ENCODE assay signal across 32 cellular contexts in genomic region chr5:151248651-151249050, GRCh38. TPM values are rescaled to one million over a fixed set of nuclear protein-coding genes. Genes with fewer than 3 reads are reported as not detected.
DNase-seq lines count a peak whose midpoint lies in the region; ATAC-seq, FAIRE-seq and TF ChIP-seq lines count a peak whose summit lies in the region.
"Had no signal": no experiment of that assay in that cellular context is flagged by ENCODE, and none has a peak within 500 bp of the region (broad histone marks: within the 10 kb centered on the region; RNA-seq: fewer than 3 reads in every experiment).

No MANE protein-coding gene starts in this region.

- H3K9me3 Mint-ChIP-seq in activated T-cell treated with anti-CD3 and anti-CD28 coated beads, Interleukin-2, amount 50 U/mL, for 72 hours, result no peaks in the 10 kb centered on the region
- no peaks in the 10 kb centered on the region for H3K9me3 Mint-ChIP-seq in activated T-cell treated with anti-CD3 and anti-CD28 coated beads, Interleukin-2, amount 50 U/mL, for 4 hours
- H3K9me3 Mint-ChIP-seq in natural killer cell treated with Interleukin-12 subunit alpha and Interleukin-12 subunit beta and Interleukin-15 and Interleukin-18, amount 100 ng/mL, for 72 hours, result no peaks in the 10 kb centered on the region
- H3K9me3 Mint-ChIP-seq: CD4-positive, alpha-beta T cell; IgD-negative memory B cell had no signal

- H3K27me3 Mint-ChIP-seq in activated T-cell treated with anti-CD3 and anti-CD28 coated beads, Interleukin-2, amount 50 U/mL, for 72 hours (ENCODE audit: low read depth), result no peaks in the 10 kb centered on the region
- no peaks in the 10 kb centered on the region for H3K27me3 Mint-ChIP-seq in activated T-cell treated with anti-CD3 and anti-CD28 coated beads, Interleukin-2, amount 50 U/mL, for 4 hours (ENCODE audit: low read depth)
- H3K27me3 Mint-ChIP-seq in natural killer cell treated with Interleukin-12 subunit alpha and Interleukin-12 subunit beta and Interleukin-15 and Interleukin-18, amount 100 ng/mL, for 72 hours, result peaks cover 0 to 5% of the 10 kb centered on the region in 2 donors
- H3K27me3 Mint-ChIP-seq: CD4-positive, alpha-beta T cell; IgD-negative memory B cell had no signal

- FAIRE-seq in small intestine (lab: Jason Lieb, UNC), result no peak
- FAIRE-seq: A549, GM12891, GM19239, H1 had no signal

- no peaks in the 10 kb centered on the region for H3K9me3 ChIP-seq in WERI-Rb-1 (ENCODE audit: severe bottlenecking)
- no peaks in the 10 kb centered on the region for H3K9me3 ChIP-seq in small intestine (ENCODE audit: control insufficient read depth, low read depth)
- H3K9me3 ChIP-seq: A549 had no signal

- H3K36me3 ChIP-seq in WERI-Rb-1 (no peaks in the 10 kb centered on the region), small intestine (ENCODE audit: control insufficient read depth in 2 of 2, insufficient read depth in 2 of 2, low read length in 2 of 2) (no peaks in the 10 kb centered on the region)
- H3K36me3 ChIP-seq: BLaER1 treated with 17β-estradiol and CSF1 and Interleukin-3, amounts not matched to agents 10 nM and 100 nM had no signal

- DNase-seq in activated T-cell treated with anti-CD3 and anti-CD28 coated beads, Interleukin-2, amount 50 U/mL, for 72 hours, result no peak
- DNase-seq in activated T-cell treated with anti-CD3 and anti-CD28 coated beads, Interleukin-2, amount 50 U/mL, for 4 hours, result no peak
- peak; percentile 86 to 91 for DNase-seq in NCI-H524 (lab: John Stamatoyannopoulos, UW)
- peak; percentile 47 for DNase-seq in WERI-Rb-1
- DNase-seq in small intestine, result peak; percentile 39
- DNase-seq in natural killer cell treated with Interleukin-12 subunit alpha and Interleukin-12 subunit beta and Interleukin-15 and Interleukin-18, amount 100 ng/mL, for 72 hours (ENCODE audit: low spot score), result no peak
- DNase-seq in NCI-H2107 treated with DMSO at 0.1 percent for 48 hours (lab: John Stamatoyannopoulos, UW; ENCODE audit: unreplicated experiment), result no peak
- DNase-seq: AML-193; CD4-positive, alpha-beta T cell; DMS79; EL; GF-D8; HCEC 1CT; MM.1S; NCI-H1694 treated with DMSO at 0.1 percent for 48 hours; NCI-H2081 treated with DMSO at 0.1 percent for 48 hours; NCI-H2227 treated with DMSO at 0.1 percent for 48 hours; NCI-H748 treated with DMSO at 0.1 percent for 48 hours; SHP77 treated with DMSO at 0.1 percent for 48 hours; T-helper 1 cell had no signal

- H3K4me1 Mint-ChIP-seq in activated T-cell treated with anti-CD3 and anti-CD28 coated beads, Interleukin-2, amount 50 U/mL, for 72 hours (ENCODE audit: low read depth), result peaks cover 46% of the 10 kb centered on the region
- H3K4me1 Mint-ChIP-seq in activated T-cell treated with anti-CD3 and anti-CD28 coated beads, Interleukin-2, amount 50 U/mL, for 4 hours (ENCODE audit: low read depth), result peaks cover 35% of the 10 kb centered on the region
- peaks cover 32 to 39% of the 10 kb centered on the region in 2 donors for H3K4me1 Mint-ChIP-seq in natural killer cell treated with Interleukin-12 subunit alpha and Interleukin-12 subunit beta and Interleukin-15 and Interleukin-18, amount 100 ng/mL, for 72 hours (ENCODE audit: low read depth in 2 of 2)

- H3K36me3 Mint-ChIP-seq in activated T-cell treated with anti-CD3 and anti-CD28 coated beads, Interleukin-2, amount 50 U/mL, for 72 hours (ENCODE audit: insufficient read depth in 2 of 2), result peaks cover 1 to 2% of the 10 kb centered on the region in 2 donors
- H3K36me3 Mint-ChIP-seq in activated T-cell treated with anti-CD3 and anti-CD28 coated beads, Interleukin-2, amount 50 U/mL, for 4 hours (ENCODE audit: insufficient read depth), result no peaks in the 10 kb centered on the region
- no peaks in the 10 kb centered on the region for H3K36me3 Mint-ChIP-seq in natural killer cell treated with Interleukin-12 subunit alpha and Interleukin-12 subunit beta and Interleukin-15 and Interleukin-18, amount 100 ng/mL, for 72 hours
- H3K36me3 Mint-ChIP-seq: IgD-negative memory B cell had no signal

- no peak overlapping the region for H3K4me3 Mint-ChIP-seq in activated T-cell treated with anti-CD3 and anti-CD28 coated beads, Interleukin-2, amount 50 U/mL, for 72 hours
- no peak overlapping the region for H3K4me3 Mint-ChIP-seq in activated T-cell treated with anti-CD3 and anti-CD28 coated beads, Interleukin-2, amount 50 U/mL, for 4 hours
- H3K4me3 Mint-ChIP-seq in natural killer cell treated with Interleukin-12 subunit alpha and Interleukin-12 subunit beta and Interleukin-15 and Interleukin-18, amount 100 ng/mL, for 72 hours, result no peak overlapping the region

- peak overlapping the region; percentile 61 for H3K27ac Mint-ChIP-seq in activated T-cell treated with anti-CD3 and anti-CD28 coated beads, Interleukin-2, amount 50 U/mL, for 72 hours
- H3K27ac Mint-ChIP-seq in natural killer cell treated with Interleukin-12 subunit alpha and Interleukin-12 subunit beta and Interleukin-15 and Interleukin-18, amount 100 ng/mL, for 72 hours, result no peak overlapping the region
- H3K27ac Mint-ChIP-seq: CD4-positive, alpha-beta T cell had no signal

- H3K4me1 ChIP-seq in small intestine (ENCODE audit: control insufficient read depth in 2 of 2, insufficient read depth in 1 of 2, low read depth in 1 of 2, low read length in 1 of 2), result no peaks in the 10 kb centered on the region

- no peak for ATAC-seq in activated T-cell treated with anti-CD3 and anti-CD28 coated beads, Interleukin-2, amount 50 U/mL, for 72 hours (replicated peaks in 1 of 2)
- ATAC-seq in activated T-cell treated with anti-CD3 and anti-CD28 coated beads, Interleukin-2, amount 50 U/mL, for 4 hours, result no peak
- ATAC-seq in GM18517 (IDR thresholded peaks at IDR 0.05; ENCODE audit: unreplicated experiment), result no peak
- ATAC-seq in natural killer cell treated with Interleukin-12 subunit alpha and Interleukin-12 subunit beta and Interleukin-15 and Interleukin-18, amount 100 ng/mL, for 72 hours, result no peak
- ATAC-seq: A549, Panc1 had no signal

- H3K27ac ChIP-seq in WERI-Rb-1, result no peak overlapping the region
- no peak overlapping the region for H3K27ac ChIP-seq in small intestine (ENCODE audit: low read depth in 1 of 2, low read length in 1 of 2)
- H3K27ac ChIP-seq: A549; BLaER1 treated with 17β-estradiol and CSF1 and Interleukin-3, amounts not matched to agents 10 nM and 100 nM; KMS-11; RWPE1 had no signal

- no peak for TF ChIP-seq CTCF in WERI-Rb-1 (IDR thresholded peaks at IDR 0.05; ENCODE audit: low read depth, low read length)

- WGBS in small intestine, 3 donors, result 13 to 62% (median 47%) methylated on average over 2 of the region's 2 CpGs

- H3K27me3 ChIP-seq in WERI-Rb-1 (ENCODE audit: insufficient read depth, low read depth, severe bottlenecking) (no peaks in the 10 kb centered on the region), small intestine (ENCODE audit: control insufficient read depth in 2 of 2, insufficient read depth in 2 of 2, low read length in 2 of 2) (no peaks in the 10 kb centered on the region)
- H3K27me3 ChIP-seq: BLaER1 treated with 17β-estradiol and CSF1 and Interleukin-3, amounts not matched to agents 10 nM and 100 nM had no signal

- no peak overlapping the region for H3K4me3 ChIP-seq in WERI-Rb-1 (ENCODE audit: low read depth, low read length)
- no peak overlapping the region for H3K4me3 ChIP-seq in small intestine (ENCODE audit: low read depth in 1 of 2, low read length in 2 of 2)
- H3K4me3 ChIP-seq: A549; BLaER1 treated with 17β-estradiol and CSF1 and Interleukin-3, amounts not matched to agents 10 nM and 100 nM had no signal

RNA-seq across cellular contexts. Expression of gene GM2A, which starts 4.3 kb away (rescaled TPM):
- total RNA-seq in activated T-cell treated with anti-CD3 and anti-CD28 coated beads, Interleukin-2, amount 50 U/mL, for 72 hours, result 10 to 100 TPM; 19.4 to 28.2 TPM
- total RNA-seq in activated T-cell treated with anti-CD3 and anti-CD28 coated beads, Interleukin-2, amount 50 U/mL, for 4 hours, result 1 to 10 TPM; 8.1 to 9.9 (median 9.0) TPM
- polyA plus RNA-seq in small intestine, result 10 to 100 TPM in 1 of 3 donors, 1 to 10 TPM in 2; 4.0 to 18.1 (median 6.2) TPM
- total RNA-seq in natural killer cell treated with Interleukin-12 subunit alpha and Interleukin-12 subunit beta and Interleukin-15 and Interleukin-18, amount 100 ng/mL, for 72 hours, result 10 to 100 TPM; 15.4 to 15.9 TPM

RNA-seq across cellular contexts. Expression of gene CCDC69, which starts 24.8 kb away (rescaled TPM):
- total RNA-seq in activated T-cell treated with anti-CD3 and anti-CD28 coated beads, Interleukin-2, amount 50 U/mL, for 72 hours, result 10 to 100 TPM; 44.8 to 53.1 TPM
- 10 to 100 TPM; 20.0 to 23.0 (median 21.2) TPM for total RNA-seq in activated T-cell treated with anti-CD3 and anti-CD28 coated beads, Interleukin-2, amount 50 U/mL, for 4 hours
- 10 to 100 TPM in 2 of 3 donors, 1 to 10 TPM in 1; 5.6 to 33.5 (median 22.4) TPM for polyA plus RNA-seq in small intestine
- 10 to 100 TPM; 59.6 to 98.5 TPM for total RNA-seq in natural killer cell treated with Interleukin-12 subunit alpha and Interleukin-12 subunit beta and Interleukin-15 and Interleukin-18, amount 100 ng/mL, for 72 hours

RNA-seq across cellular contexts. Expression of gene SLC36A3, which starts 54.9 kb away (rescaled TPM):
- under 1 TPM in 1 of 2 donors, not detected in 1; 0.10 TPM for total RNA-seq in activated T-cell treated with anti-CD3 and anti-CD28 coated beads, Interleukin-2, amount 50 U/mL, for 72 hours
- total RNA-seq in activated T-cell treated with anti-CD3 and anti-CD28 coated beads, Interleukin-2, amount 50 U/mL, for 4 hours, result not detected
- polyA plus RNA-seq in small intestine, result not detected
- not detected for total RNA-seq in natural killer cell treated with Interleukin-12 subunit alpha and Interleukin-12 subunit beta and Interleukin-15 and Interleukin-18, amount 100 ng/mL, for 72 hours
- total RNA-seq: CD4-positive, alpha-beta T cell; H1; NCI-H460; OCI-LY7 had no signal
- polyA plus RNA-seq: A549, H1, IgD-negative memory B cell had no signal

Comparison
In these comparisons a context has a peak if more than half of its experiments do, and no peak if none do; other contexts are left out.
1. DNase-seq: peak in NCI-H524 (2 of 2), WERI-Rb-1 (single experiment) and small intestine (single experiment); none in activated T-cell treated with anti-CD3 and anti-CD28 coated beads, Interleukin-2, amount 50 U/mL, for 72 hours (0 of 2), activated T-cell treated with anti-CD3 and anti-CD28 coated beads, Interleukin-2, amount 50 U/mL, for 4 hours (single experiment), natural killer cell treated with Interleukin-12 subunit alpha and Interleukin-12 subunit beta and Interleukin-15 and Interleukin-18, amount 100 ng/mL, for 72 hours (single experiment) and NCI-H2107 treated with DMSO at 0.1 percent for 48 hours (single experiment).